In genomic region chr13:110944121-110944967, GRCh38 we compare ENCODE assay signal across 8 cellular contexts. TPM values are rescaled to one million over a fixed set of nuclear protein-coding genes. Genes with fewer than 3 reads are reported as not detected.
DNase-seq lines count a peak whose midpoint lies in the region; ATAC-seq and TF ChIP-seq lines count a peak whose summit lies in the region.

No MANE protein-coding gene starts in this region.

- peak; percentile 55 for ATAC-seq in GM19395 (IDR thresholded peaks at IDR 0.05; ENCODE audit: unreplicated experiment)

- H3K27ac Mint-ChIP-seq in T-helper 1 cell treated with Interleukin-12 subunit alpha and Interleukin-12 subunit beta and Interleukin-4 antibody, amounts not matched to agents 30 μg/mL and 1 μg/mL, for 36 hours: peak overlapping the region; percentile 2

- no peak for TF ChIP-seq EP300 in Ishikawa (IDR thresholded peaks at IDR 0.05; ENCODE audit: borderline replicate concordance)

- H3K4me3 Mint-ChIP-seq in T-helper 1 cell treated with Interleukin-12 subunit alpha and Interleukin-12 subunit beta and Interleukin-4 antibody, amounts not matched to agents 30 μg/mL and 1 μg/mL, for 36 hours: no peak overlapping the region

- no peaks in the 10 kb centered on the region for H3K9me3 Mint-ChIP-seq in T-helper 1 cell treated with Interleukin-12 subunit alpha and Interleukin-12 subunit beta and Interleukin-4 antibody, amounts not matched to agents 30 μg/mL and 1 μg/mL, for 36 hours

- peaks cover 26% of the 10 kb centered on the region for H3K4me1 Mint-ChIP-seq in T-helper 1 cell treated with Interleukin-12 subunit alpha and Interleukin-12 subunit beta and Interleukin-4 antibody, amounts not matched to agents 30 μg/mL and 1 μg/mL, for 36 hours (ENCODE audit: low read depth)

- peak; percentile 65 for DNase-seq in DMS53 (lab: John Stamatoyannopoulos, UW)
- DNase-seq in fibroblast of gingiva (ENCODE audit: low read depth): peak; percentile 59
- peak; percentile 44 for DNase-seq in pulmonary artery endothelial cell (ENCODE audit: low read depth, low spot score)
- DNase-seq in occipital lobe (lab: John Stamatoyannopoulos, UW): no peak
- DNase-seq in NK-92 (lab: John Stamatoyannopoulos, UW; ENCODE audit: unreplicated experiment): no peak

- no peaks in the 10 kb centered on the region for H3K36me3 Mint-ChIP-seq in T-helper 1 cell treated with Interleukin-12 subunit alpha and Interleukin-12 subunit beta and Interleukin-4 antibody, amounts not matched to agents 30 μg/mL and 1 μg/mL, for 36 hours (ENCODE audit: low read depth)

- TF ChIP-seq RAD21 in Ishikawa (IDR thresholded peaks at IDR 0.05; ENCODE audit: low read depth): peak; percentile 90

- H3K27me3 Mint-ChIP-seq in T-helper 1 cell treated with Interleukin-12 subunit alpha and Interleukin-12 subunit beta and Interleukin-4 antibody, amounts not matched to agents 30 μg/mL and 1 μg/mL, for 36 hours (ENCODE audit: low read depth): peaks cover 11% of the 10 kb centered on the region

TF ChIP-seq in Ishikawa, 13 proteins besides CTCF, POLR2A, EP300 and RAD21:
- TF ChIP-seq CEBPB (IDR thresholded peaks at IDR 0.05) (0 out of 2 replicates have a peak, but pooled peaks have one; percentile 41), EGR1 (IDR thresholded peaks at IDR 0.05) (no peak), USF1 (IDR thresholded peaks at IDR 0.05) (no peak)

RNA-seq across cellular contexts. Expression of gene ANKRD10, which starts 29.5 kb away (rescaled TPM):
- 54.9 and 61.5 TPM in 2 replicates for total RNA-seq in pulmonary artery endothelial cell
- total RNA-seq in occipital lobe: 195 TPM

Comparison
In these comparisons a context has a peak if more than half of its experiments do, and no peak if none do; other contexts are left out.
1. DNase-seq: peak in DMS53 (single experiment), fibroblast of gingiva (single experiment) and pulmonary artery endothelial cell (single experiment); none in occipital lobe (single experiment) and NK-92 (single experiment).